Comparison of ENCODE assay signal across 33 cellular contexts in the genomic region with DNA sequence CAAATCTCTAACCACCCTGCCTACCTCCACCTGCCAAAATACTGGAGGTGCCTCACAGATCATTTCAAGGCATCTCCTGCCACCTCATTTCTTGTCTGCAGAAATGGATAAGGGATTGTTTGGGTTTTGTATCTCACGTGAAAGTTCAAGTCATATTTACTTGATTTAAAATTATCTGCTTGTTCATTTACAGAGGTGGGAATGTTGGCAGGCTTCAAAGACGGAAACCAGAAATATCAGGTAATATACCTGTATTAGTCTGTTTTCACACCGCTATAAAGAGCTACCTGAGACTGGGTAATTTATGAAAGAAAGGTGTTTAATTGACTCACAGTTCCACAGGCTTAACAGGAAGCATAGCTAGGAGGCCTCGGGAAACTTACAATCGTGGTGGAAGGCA.
"Had no signal": no experiment of that assay in that cellular context is flagged by ENCODE, and none has a peak within 500 bp of the region (broad histone marks: within the 10 kb centered on the region; RNA-seq: fewer than 3 reads in every experiment).

No MANE protein-coding gene starts in this region.

- H3K27ac ChIP-seq: ascending aorta, cardiac muscle cell, WERI-Rb-1 had no signal

- ATAC-seq: activated CD4-positive, alpha-beta T cell treated with anti-CD3 and anti-CD28 coated beads for 36 hours; activated CD4-positive, CD25-positive, alpha-beta regulatory T cell treated with anti-CD3 and anti-CD28 coated beads, Interleukin-2, amount 50 U/mL, for 24 hours; activated CD8-positive, alpha-beta memory T cell treated with anti-CD3 and anti-CD28 coated beads, Interleukin-2, amount 10 ng/mL, durations not matched to agents 7 days and 5 days; activated CD8-positive, alpha-beta T cell treated with anti-CD3 and anti-CD28 coated beads, Interleukin-2, amount 10 ng/mL, durations not matched to agents 7 days and 5 days; activated naive CD8-positive, alpha-beta T cell treated with anti-CD3 and anti-CD28 coated beads, Interleukin-2, amount 50 U/mL, for 24 hours; WTC11 had no signal

- DNase-seq: activated CD4-positive, alpha-beta memory T cell treated with anti-CD3 and anti-CD28 coated beads, Interleukin-2, amount 10 ng/mL, durations not matched to agents 7 days and 5 days; activated CD4-positive, alpha-beta T cell treated with anti-CD3 and anti-CD28 coated beads for 1 hour; activated CD4-positive, alpha-beta T cell treated with anti-CD3 and anti-CD28 coated beads for 36 hours; activated CD4-positive, alpha-beta T cell treated with anti-CD3 and anti-CD28 coated beads for 48 hours; activated CD4-positive, alpha-beta T cell treated with anti-CD3 and anti-CD28 coated beads, Interleukin-2, amount 10 ng/mL, durations not matched to agents 7 days and 5 days; activated CD4-positive, alpha-beta T cell treated with anti-CD3 and anti-CD28 coated beads, Interleukin-2, amount 50 U/mL, for 48 hours; activated CD4-positive, CD25-positive, alpha-beta regulatory T cell; activated CD8-positive, alpha-beta memory T cell treated with anti-CD3 and anti-CD28 coated beads for 24 hours; activated CD8-positive, alpha-beta memory T cell treated with anti-CD3 and anti-CD28 coated beads, Interleukin-2, amount 10 ng/mL, durations not matched to agents 7 days and 5 days; activated CD8-positive, alpha-beta memory T cell treated with anti-CD3 and anti-CD28 coated beads, Interleukin-2, amount 50 U/mL, for 48 hours; activated CD8-positive, alpha-beta T cell treated with anti-CD3 and anti-CD28 coated beads, Interleukin-2, amount 10 ng/mL, durations not matched to agents 7 days and 5 days; activated effector memory CD4-positive, alpha-beta T cell treated with Interleukin-2 at 50 U/mL for 16 hours; activated gamma-delta T cell; activated naive CD4-positive, alpha-beta T cell treated with anti-CD3 and anti-CD28 coated beads, Interleukin-2, amount 10 ng/mL, durations not matched to agents 7 days and 5 days; activated naive CD4-positive, alpha-beta T cell treated with Interleukin-2 at 50 U/mL for 16 hours; activated naive CD8-positive, alpha-beta T cell treated with anti-CD3 and anti-CD28 coated beads, Interleukin-2, amount 10 ng/mL, durations not matched to agents 7 days and 5 days; activated naive CD8-positive, alpha-beta T cell treated with anti-CD3 and anti-CD28 coated beads, Interleukin-2, amount 50 U/mL, for 24 hours; activated T-cell treated with anti-CD3 and anti-CD28 coated beads, Interleukin-2, amount 50 U/mL, for 24 hours; activated T-cell treated with anti-CD3 and anti-CD28 coated beads, Interleukin-2, amount 50 U/mL, for 48 hours; amygdala; anterior cingulate cortex; caudate nucleus; cerebellar nuclear complex; T-helper 1 cell; T-helper 2 cell; T-helper 9 cell; WERI-Rb-1 had no signal

- FAIRE-seq: bronchial epithelial cell, TTC549 had no signal

- H3K27me3 ChIP-seq: ascending aorta, cardiac muscle cell had no signal

- H3K4me3 ChIP-seq: ascending aorta, cardiac muscle cell had no signal

- H3K4me1 ChIP-seq: ascending aorta had no signal

- H3K36me3 ChIP-seq: ascending aorta, cardiac muscle cell, WERI-Rb-1 had no signal

- H3K9me3 ChIP-seq: ascending aorta had no signal
